11 cellular contexts compared by ENCODE assay signal in the genomic region with DNA sequence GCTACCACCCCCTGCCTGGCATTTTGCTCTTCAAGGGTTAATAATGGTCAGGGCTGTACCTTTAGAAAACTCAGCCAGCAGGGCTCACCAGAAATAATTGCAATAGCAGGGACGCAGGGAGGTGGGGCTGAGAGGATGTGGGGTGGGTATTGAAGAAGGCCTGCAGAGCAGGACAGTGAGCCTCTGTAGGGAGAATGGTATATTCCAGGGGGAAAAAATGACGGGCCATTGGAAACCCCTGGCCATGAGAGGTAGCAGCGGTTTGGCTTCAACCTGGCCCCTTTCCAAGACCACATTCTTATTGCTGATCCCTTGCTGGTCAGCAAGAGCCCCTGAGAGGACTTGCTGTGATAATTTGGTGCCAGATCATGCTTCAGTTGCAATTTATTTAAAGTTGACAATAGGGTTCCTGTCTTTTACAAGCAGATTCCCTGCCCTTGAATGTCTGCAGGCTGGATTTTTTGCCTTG. TPM values are rescaled to one million over a fixed set of nuclear protein-coding genes. Genes with fewer than 3 reads are reported as not detected.
DNase-seq lines count a peak whose midpoint lies in the region; ATAC-seq, FAIRE-seq and TF ChIP-seq lines count a peak whose summit lies in the region.
"Had no signal": no experiment of that assay in that cellular context is flagged by ENCODE, and none has a peak within 500 bp of the region (broad histone marks: within the 10 kb centered on the region; RNA-seq: fewer than 3 reads in every experiment).

No MANE protein-coding gene starts in this region.

- H3K4me3 ChIP-seq in neural cell (ENCODE audit: low read length) (no peak overlapping the region), smooth muscle cell (no peak overlapping the region)

- H4K20me1 ChIP-seq in neural cell (ENCODE audit: insufficient read depth) (no peaks in the 10 kb centered on the region), smooth muscle cell (ENCODE audit: low read depth) (no peaks in the 10 kb centered on the region)

- DNase-seq in NCI-H2029 treated with DMSO at 0.1 percent for 48 hours (lab: John Stamatoyannopoulos, UW) (peak; percentile 87), HUDEP-2 (lab: John Stamatoyannopoulos, UW; ENCODE audit: unreplicated experiment in 76 of 76) (no peak), smooth muscle cell (lab: John Stamatoyannopoulos, UW; ENCODE audit: unreplicated experiment) (no peak)
- DNase-seq: DND-41; naive B cell; NCI-H1436 treated with DMSO at 0.1 percent for 48 hours; stimulated activated CD4-positive, alpha-beta T cell treated with anti-CD3 and anti-CD28 coated beads, Interleukin-12 subunit alpha, Interleukin-12 subunit beta, amount 100 ng/mL, for 4 hours had no signal

- no peak for TF ChIP-seq EP300 in neural cell (conservative IDR thresholded peaks at IDR 0.05; ENCODE audit: poor library complexity, severe bottlenecking)

- no peaks in the 10 kb centered on the region for H3F3A ChIP-seq in neural cell (ENCODE audit: insufficient read depth, low read length, poor library complexity, severe bottlenecking)
- H3F3A ChIP-seq in smooth muscle cell (ENCODE audit: low read depth): no peaks in the 10 kb centered on the region

- H3K27me3 ChIP-seq in neural cell (ENCODE audit: insufficient read depth, low read depth, low read length): no peaks in the 10 kb centered on the region
- no peaks in the 10 kb centered on the region for H3K27me3 ChIP-seq in smooth muscle cell (ENCODE audit: low read depth)

- H3K4me1 ChIP-seq in smooth muscle cell (ENCODE audit: low read depth): peaks cover 10% of the 10 kb centered on the region

- H3K9ac ChIP-seq in neural cell (ENCODE audit: low read length) (peak overlapping the region; percentile 7), smooth muscle cell (ENCODE audit: low read depth) (no peak overlapping the region)

- no peaks in the 10 kb centered on the region for H3K36me3 ChIP-seq in neural cell (ENCODE audit: insufficient read depth, low read length)
- H3K36me3 ChIP-seq in smooth muscle cell (ENCODE audit: low read depth): no peaks in the 10 kb centered on the region

- H2AFZ ChIP-seq in neural cell (ENCODE audit: low read depth, low read length): no peak overlapping the region
- H2AFZ ChIP-seq in smooth muscle cell (ENCODE audit: low read depth): no peak overlapping the region

- H3K9me3 ChIP-seq in neural cell (ENCODE audit: low read length) (no peaks in the 10 kb centered on the region), smooth muscle cell (replicated peaks; ENCODE audit: low read depth) (no peaks in the 10 kb centered on the region)

- H3K27ac ChIP-seq in neural cell (ENCODE audit: low read length): peak overlapping the region; percentile 33
- H3K27ac ChIP-seq in smooth muscle cell (ENCODE audit: low read depth): no peak overlapping the region

- ATAC-seq in SK-N-SH treated with all-trans-retinoic acid at 6 μM for 48 hours (peak; percentile 79), GM19395 (IDR thresholded peaks at IDR 0.05; ENCODE audit: unreplicated experiment) (no peak)

- peak; percentile 76 for FAIRE-seq in G401.6 (lab: Jason Lieb, UNC)

- H3K79me2 ChIP-seq in neural cell (replicated peaks; ENCODE audit: insufficient read depth, low read length): no peaks in the 10 kb centered on the region
- H3K79me2 ChIP-seq in smooth muscle cell (ENCODE audit: low read depth): no peaks in the 10 kb centered on the region

- no peak for TF ChIP-seq RAD21 in neural cell (conservative IDR thresholded peaks at IDR 0.05)

- WGBS in smooth muscle cell (ENCODE audit: low lambda C conversion rate): 33% methylated on average over 3 of the region's 3 CpGs

- H3K4me2 ChIP-seq in neural cell (ENCODE audit: low read length) (no peak overlapping the region), smooth muscle cell (no peak overlapping the region)

- no peak for TF ChIP-seq CTCF in neural cell (IDR thresholded peaks at IDR 0.05; ENCODE audit: poor library complexity, severe bottlenecking)
- no peak for TF ChIP-seq CTCF in smooth muscle cell (IDR thresholded peaks at IDR 0.05; ENCODE audit: borderline replicate concordance, insufficient read depth, poor library complexity, severe bottlenecking)

- H3K9me2 ChIP-seq in neural cell (ENCODE audit: insufficient read depth, low read length): no peaks in the 10 kb centered on the region

TF ChIP-seq in SK-N-SH treated with all-trans-retinoic acid at 6 μM for 48 hours, 23 proteins besides CTCF, POLR2A, EP300 and RAD21:
- TF ChIP-seq, protein P1, sequence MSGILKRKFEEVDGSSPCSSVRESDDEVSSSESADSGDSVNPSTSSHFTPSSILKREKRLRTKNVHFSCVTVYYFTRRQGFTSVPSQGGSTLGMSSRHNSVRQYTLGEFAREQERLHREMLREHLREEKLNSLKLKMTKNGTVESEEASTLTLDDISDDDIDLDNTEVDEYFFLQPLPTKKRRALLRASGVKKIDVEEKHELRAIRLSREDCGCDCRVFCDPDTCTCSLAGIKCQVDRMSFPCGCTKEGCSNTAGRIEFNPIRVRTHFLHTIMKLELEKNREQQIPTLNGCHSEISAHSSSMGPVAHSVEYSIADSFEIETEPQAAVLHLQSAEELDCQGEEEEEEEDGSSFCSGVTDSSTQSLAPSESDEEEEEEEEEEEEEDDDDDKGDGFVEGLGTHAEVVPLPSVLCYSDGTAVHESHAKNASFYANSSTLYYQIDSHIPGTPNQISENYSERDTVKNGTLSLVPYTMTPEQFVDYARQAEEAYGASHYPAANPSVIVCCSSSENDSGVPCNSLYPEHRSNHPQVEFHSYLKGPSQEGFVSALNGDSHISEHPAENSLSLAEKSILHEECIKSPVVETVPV (CRISPR knock-in tag; IDR thresholded peaks at IDR 0.05): no peak
- no peak for TF ChIP-seq ZNF70 (CRISPR knock-in tag; IDR thresholded peaks at IDR 0.05)
- no peak for TF ChIP-seq PATZ1 (CRISPR knock-in tag; IDR thresholded peaks at IDR 0.05; ENCODE audit: borderline replicate concordance)
- TF ChIP-seq PPARA (CRISPR knock-in tag; IDR thresholded peaks at IDR 0.05; ENCODE audit: borderline replicate concordance): no peak
- TF ChIP-seq ISL1 (CRISPR knock-in tag; IDR thresholded peaks at IDR 0.05): no peak

TF ChIP-seq in neural cell, 6 proteins besides CTCF, POLR2A, EP300 and RAD21:
- TF ChIP-seq SMC3 (conservative IDR thresholded peaks at IDR 0.05; ENCODE audit: poor library complexity) (no peak), MXI1 (conservative IDR thresholded peaks at IDR 0.05; ENCODE audit: poor library complexity, severe bottlenecking) (no peak), EZH2 (IDR thresholded peaks at IDR 0.05; ENCODE audit: borderline replicate concordance, insufficient read depth, low read length, poor library complexity, severe bottlenecking) (no peak), POLR2AphosphoS5 (IDR thresholded peaks at IDR 0.05) (no peak), TAF1 (IDR thresholded peaks at IDR 0.05; ENCODE audit: low read depth) (no peak)
- TF ChIP-seq, protein P2, sequence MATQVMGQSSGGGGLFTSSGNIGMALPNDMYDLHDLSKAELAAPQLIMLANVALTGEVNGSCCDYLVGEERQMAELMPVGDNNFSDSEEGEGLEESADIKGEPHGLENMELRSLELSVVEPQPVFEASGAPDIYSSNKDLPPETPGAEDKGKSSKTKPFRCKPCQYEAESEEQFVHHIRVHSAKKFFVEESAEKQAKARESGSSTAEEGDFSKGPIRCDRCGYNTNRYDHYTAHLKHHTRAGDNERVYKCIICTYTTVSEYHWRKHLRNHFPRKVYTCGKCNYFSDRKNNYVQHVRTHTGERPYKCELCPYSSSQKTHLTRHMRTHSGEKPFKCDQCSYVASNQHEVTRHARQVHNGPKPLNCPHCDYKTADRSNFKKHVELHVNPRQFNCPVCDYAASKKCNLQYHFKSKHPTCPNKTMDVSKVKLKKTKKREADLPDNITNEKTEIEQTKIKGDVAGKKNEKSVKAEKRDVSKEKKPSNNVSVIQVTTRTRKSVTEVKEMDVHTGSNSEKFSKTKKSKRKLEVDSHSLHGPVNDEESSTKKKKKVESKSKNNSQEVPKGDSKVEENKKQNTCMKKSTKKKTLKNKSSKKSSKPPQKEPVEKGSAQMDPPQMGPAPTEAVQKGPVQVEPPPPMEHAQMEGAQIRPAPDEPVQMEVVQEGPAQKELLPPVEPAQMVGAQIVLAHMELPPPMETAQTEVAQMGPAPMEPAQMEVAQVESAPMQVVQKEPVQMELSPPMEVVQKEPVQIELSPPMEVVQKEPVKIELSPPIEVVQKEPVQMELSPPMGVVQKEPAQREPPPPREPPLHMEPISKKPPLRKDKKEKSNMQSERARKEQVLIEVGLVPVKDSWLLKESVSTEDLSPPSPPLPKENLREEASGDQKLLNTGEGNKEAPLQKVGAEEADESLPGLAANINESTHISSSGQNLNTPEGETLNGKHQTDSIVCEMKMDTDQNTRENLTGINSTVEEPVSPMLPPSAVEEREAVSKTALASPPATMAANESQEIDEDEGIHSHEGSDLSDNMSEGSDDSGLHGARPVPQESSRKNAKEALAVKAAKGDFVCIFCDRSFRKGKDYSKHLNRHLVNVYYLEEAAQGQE (IDR thresholded peaks at IDR 0.05; ENCODE audit: borderline replicate concordance): no peak
TF ChIP-seq in neural cell: peak in this region for 0.

RNA-seq across cellular contexts. Expression of gene CTNNA1, which starts 36.7 kb away (rescaled TPM):
- polyA plus RNA-seq in neural cell: 87.9 and 95.9 TPM in 2 replicates
- polyA minus RNA-seq in neural cell: 88.9 and 92.3 TPM in 2 replicates
- 251 and 285 TPM in 2 replicates for total RNA-seq in smooth muscle cell
- 148 and 149 TPM in 2 replicates for polyA plus RNA-seq in smooth muscle cell
